Comparison of ENCODE assay signal across 1 cellular context in the genomic region with DNA sequence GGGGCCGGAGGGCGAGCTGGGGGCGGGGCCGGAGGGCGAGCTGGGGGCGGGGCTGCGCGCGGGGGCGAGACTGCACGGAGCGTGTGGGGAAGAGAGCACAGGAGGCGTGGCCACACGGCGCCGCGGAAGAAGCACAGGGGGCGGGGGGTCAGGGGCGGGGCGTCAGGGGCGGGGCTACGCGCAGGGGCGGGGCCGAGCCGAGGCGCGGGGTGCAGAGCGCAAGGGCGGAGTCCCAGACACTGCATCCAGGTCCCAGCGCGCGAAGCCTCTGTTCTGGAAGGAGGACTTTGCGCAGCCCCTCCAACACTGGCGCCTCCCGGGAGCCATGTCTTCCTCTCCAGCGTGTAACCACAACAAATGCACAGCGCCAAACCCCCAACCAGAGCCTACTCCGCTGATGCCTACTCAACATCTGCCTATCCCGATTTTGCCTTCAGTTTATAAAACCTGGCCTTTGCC.
TF ChIP-seq lines count a peak whose summit lies in the region.

No MANE protein-coding gene starts in this region.

TF ChIP-seq in K562, 482 proteins besides CTCF, POLR2A, EP300 and RAD21 (continued from another document and continues in another):
- TF ChIP-seq, protein P1, sequence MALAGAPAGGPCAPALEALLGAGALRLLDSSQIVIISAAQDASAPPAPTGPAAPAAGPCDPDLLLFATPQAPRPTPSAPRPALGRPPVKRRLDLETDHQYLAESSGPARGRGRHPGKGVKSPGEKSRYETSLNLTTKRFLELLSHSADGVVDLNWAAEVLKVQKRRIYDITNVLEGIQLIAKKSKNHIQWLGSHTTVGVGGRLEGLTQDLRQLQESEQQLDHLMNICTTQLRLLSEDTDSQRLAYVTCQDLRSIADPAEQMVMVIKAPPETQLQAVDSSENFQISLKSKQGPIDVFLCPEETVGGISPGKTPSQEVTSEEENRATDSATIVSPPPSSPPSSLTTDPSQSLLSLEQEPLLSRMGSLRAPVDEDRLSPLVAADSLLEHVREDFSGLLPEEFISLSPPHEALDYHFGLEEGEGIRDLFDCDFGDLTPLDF (CRISPR knock-in tag; IDR thresholded peaks at IDR 0.05), result no peak
- TF ChIP-seq ZBTB40 (IDR thresholded peaks at IDR 0.05), result no peak
- no peak for TF ChIP-seq ZBTB40 (CRISPR knock-in tag; IDR thresholded peaks at IDR 0.05)
- TF ChIP-seq, protein P2, sequence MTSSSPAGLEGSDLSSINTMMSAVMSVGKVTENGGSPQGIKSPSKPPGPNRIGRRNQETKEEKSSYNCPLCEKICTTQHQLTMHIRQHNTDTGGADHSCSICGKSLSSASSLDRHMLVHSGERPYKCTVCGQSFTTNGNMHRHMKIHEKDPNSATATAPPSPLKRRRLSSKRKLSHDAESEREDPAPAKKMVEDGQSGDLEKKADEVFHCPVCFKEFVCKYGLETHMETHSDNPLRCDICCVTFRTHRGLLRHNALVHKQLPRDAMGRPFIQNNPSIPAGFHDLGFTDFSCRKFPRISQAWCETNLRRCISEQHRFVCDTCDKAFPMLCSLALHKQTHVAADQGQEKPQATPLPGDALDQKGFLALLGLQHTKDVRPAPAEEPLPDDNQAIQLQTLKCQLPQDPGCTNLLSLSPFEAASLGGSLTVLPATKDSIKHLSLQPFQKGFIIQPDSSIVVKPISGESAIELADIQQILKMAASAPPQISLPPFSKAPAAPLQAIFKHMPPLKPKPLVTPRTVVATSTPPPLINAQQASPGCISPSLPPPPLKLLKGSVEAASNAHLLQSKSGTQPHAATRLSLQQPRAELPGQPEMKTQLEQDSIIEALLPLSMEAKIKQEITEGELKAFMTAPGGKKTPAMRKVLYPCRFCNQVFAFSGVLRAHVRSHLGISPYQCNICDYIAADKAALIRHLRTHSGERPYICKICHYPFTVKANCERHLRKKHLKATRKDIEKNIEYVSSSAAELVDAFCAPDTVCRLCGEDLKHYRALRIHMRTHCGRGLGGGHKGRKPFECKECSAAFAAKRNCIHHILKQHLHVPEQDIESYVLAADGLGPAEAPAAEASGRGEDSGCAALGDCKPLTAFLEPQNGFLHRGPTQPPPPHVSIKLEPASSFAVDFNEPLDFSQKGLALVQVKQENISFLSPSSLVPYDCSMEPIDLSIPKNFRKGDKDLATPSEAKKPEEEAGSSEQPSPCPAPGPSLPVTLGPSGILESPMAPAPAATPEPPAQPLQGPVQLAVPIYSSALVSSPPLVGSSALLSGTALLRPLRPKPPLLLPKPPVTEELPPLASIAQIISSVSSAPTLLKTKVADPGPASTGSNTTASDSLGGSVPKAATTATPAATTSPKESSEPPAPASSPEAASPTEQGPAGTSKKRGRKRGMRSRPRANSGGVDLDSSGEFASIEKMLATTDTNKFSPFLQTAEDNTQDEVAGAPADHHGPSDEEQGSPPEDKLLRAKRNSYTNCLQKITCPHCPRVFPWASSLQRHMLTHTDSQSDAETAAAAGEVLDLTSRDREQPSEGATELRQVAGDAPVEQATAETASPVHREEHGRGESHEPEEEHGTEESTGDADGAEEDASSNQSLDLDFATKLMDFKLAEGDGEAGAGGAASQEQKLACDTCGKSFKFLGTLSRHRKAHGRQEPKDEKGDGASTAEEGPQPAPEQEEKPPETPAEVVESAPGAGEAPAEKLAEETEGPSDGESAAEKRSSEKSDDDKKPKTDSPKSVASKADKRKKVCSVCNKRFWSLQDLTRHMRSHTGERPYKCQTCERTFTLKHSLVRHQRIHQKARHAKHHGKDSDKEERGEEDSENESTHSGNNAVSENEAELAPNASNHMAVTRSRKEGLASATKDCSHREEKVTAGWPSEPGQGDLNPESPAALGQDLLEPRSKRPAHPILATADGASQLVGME (CRISPR knock-in tag; IDR thresholded peaks at IDR 0.05), result 0 out of 2 replicates have a peak, but pooled peaks have one; percentile 28
- no peak for TF ChIP-seq PCBP1 (IDR thresholded peaks at IDR 0.05; ENCODE audit: low read depth, low read length, poor library complexity, severe bottlenecking)
- TF ChIP-seq XRCC4 (IDR thresholded peaks at IDR 0.05; ENCODE audit: extremely low read depth, insufficient read depth, insufficient read length), result no peak
- no peak for TF ChIP-seq SMARCE1 (IDR thresholded peaks at IDR 0.05)
- no peak for TF ChIP-seq ZNF277 (CRISPR knock-in tag; IDR thresholded peaks at IDR 0.05; ENCODE audit: borderline replicate concordance)
- TF ChIP-seq NUFIP1 (IDR thresholded peaks at IDR 0.05; ENCODE audit: partially characterized antibody), result no peak
- TF ChIP-seq IRF2 (CRISPR knock-in tag; IDR thresholded peaks at IDR 0.05), result no peak
- TF ChIP-seq ZNF75A (CRISPR knock-in tag; IDR thresholded peaks at IDR 0.05), result no peak
- TF ChIP-seq ZSCAN32 (CRISPR knock-in tag; IDR thresholded peaks at IDR 0.05), result no peak
- TF ChIP-seq TEAD2 (tag; IDR thresholded peaks at IDR 0.05), result no peak
- TF ChIP-seq BRD9 (IDR thresholded peaks at IDR 0.05; ENCODE audit: low read depth, partially characterized antibody), result no peak
- no peak for TF ChIP-seq CHCHD3 (CRISPR knock-in tag; IDR thresholded peaks at IDR 0.05)
- TF ChIP-seq PURB (CRISPR knock-in tag; IDR thresholded peaks at IDR 0.05; ENCODE audit: low read depth), result no peak
- peak; percentile 59 to 68; a peak in 3 of 4 replicates for TF ChIP-seq NRF1 (conservative IDR thresholded peaks at IDR 0.05 in 1 of 2, IDR thresholded peaks at IDR 0.05 in 1 of 2)
- peak; percentile 80 for TF ChIP-seq PHF21A (IDR thresholded peaks at IDR 0.05; ENCODE audit: borderline replicate concordance, low read depth)
- peak; percentile 29; the same call in 1 of the 2 replicates for TF ChIP-seq CREM (IDR thresholded peaks at IDR 0.05; ENCODE audit: low read depth)
- TF ChIP-seq DIDO1 (tag; IDR thresholded peaks at IDR 0.05; ENCODE audit: low read depth), result no peak
- no peak for TF ChIP-seq ZNF354B (CRISPR knock-in tag; IDR thresholded peaks at IDR 0.05)
- peak; percentile 85; the same call in 1 of the 2 replicates for TF ChIP-seq KDM2B (CRISPR knock-in tag; IDR thresholded peaks at IDR 0.05)
- no peak for TF ChIP-seq SMAD3 (CRISPR knock-in tag; conservative IDR thresholded peaks at IDR 0.05)
- TF ChIP-seq ZC3H8 (IDR thresholded peaks at IDR 0.05), result no peak
- no peak for TF ChIP-seq NR2F6 (CRISPR knock-in tag; IDR thresholded peaks at IDR 0.05)
- TF ChIP-seq ZNF197 (CRISPR knock-in tag; IDR thresholded peaks at IDR 0.05; ENCODE audit: low read depth), result no peak
- TF ChIP-seq REST (CRISPR knock-in tag; IDR thresholded peaks at IDR 0.05; ENCODE audit: low read depth), result 0 out of 2 replicates have a peak, but pooled peaks have one; percentile 42
- no peak for TF ChIP-seq PHF20 (IDR thresholded peaks at IDR 0.05; ENCODE audit: partially characterized antibody)
- TF ChIP-seq ADNP (tag; IDR thresholded peaks at IDR 0.05), result no peak
- TF ChIP-seq HIVEP1 (CRISPR knock-in tag; IDR thresholded peaks at IDR 0.05), result 0 out of 2 replicates have a peak, but pooled peaks have one; percentile 23
- peak; percentile 31 for TF ChIP-seq TBP (optimal IDR thresholded peaks at IDR 0.05; ENCODE audit: low read depth, low read length)
- TF ChIP-seq HBP1 (CRISPR knock-in tag; IDR thresholded peaks at IDR 0.05), result 0 out of 2 replicates have a peak, but pooled peaks have one; percentile 41
- TF ChIP-seq ILK (tag; IDR thresholded peaks at IDR 0.05; ENCODE audit: borderline replicate concordance, low read depth), result no peak
- TF ChIP-seq MAZ (CRISPR knock-in tag; conservative IDR thresholded peaks at IDR 0.05 in 1 of 2, IDR thresholded peaks at IDR 0.05 in 1 of 2), result peak in 1 of 2 experiments; percentile 4; a peak in 1 of 4 replicates
